11 cellular contexts compared by ENCODE assay signal in genomic region chr10:110706690-110707098, GRCh38.
DNase-seq lines count a peak whose midpoint lies in the region; ATAC-seq and TF ChIP-seq lines count a peak whose summit lies in the region.
"Had no signal": no experiment of that assay in that cellular context is flagged by ENCODE, and none has a peak within 500 bp of the region (broad histone marks: within the 10 kb centered on the region; RNA-seq: fewer than 3 reads in every experiment).

No MANE protein-coding gene starts in this region.

- no peak overlapping the region for H3K18ac ChIP-seq in mesenchymal stem cell (ENCODE audit: low read depth in 1 of 2, low read length in 2 of 2)

- no peak overlapping the region for H2BK120ac ChIP-seq in mesenchymal stem cell (ENCODE audit: low read depth, low read length)

- no peak overlapping the region for H2BK15ac ChIP-seq in mesenchymal stem cell (ENCODE audit: low read depth, poor library complexity, severe bottlenecking)

- POLR2A ChIA-PET in HEK293T (lab: Yijun Ruan, JAX) = no interaction called here

- WGBS in mesenchymal stem cell = 3% methylated on average over 4 of the region's 5 CpGs

- H3K27me3 ChIP-seq in mesenchymal stem cell (ENCODE audit: control insufficient read depth in 1 of 2, insufficient read depth in 1 of 2, low read length in 2 of 2) = peaks cover 0 to 21% of the 10 kb centered on the region in 2 experiments

- H3K4me3 ChIP-seq in mesenchymal stem cell (ENCODE audit: insufficient read depth in 1 of 2, low read depth in 1 of 2, low read length in 2 of 2) = peak overlapping the region in 1 of 2 experiments; percentile 12

- peak; percentile 93 for DNase-seq in AG08395 (ENCODE audit: low spot score)
- DNase-seq in HS-27A (ENCODE audit: low read depth) = peak; percentile 54
- peak; percentile 94 for DNase-seq in astrocyte of the hippocampus (ENCODE audit: low read depth, low spot score)
- DNase-seq in mesenchymal stem cell = peak; percentile 84
- DNase-seq in Kasumi-1 (lab: John Stamatoyannopoulos, UW) = no peak
- DNase-seq in HEK293T (ENCODE audit: extremely low spot score) = no peak
- DNase-seq: activated CD4-positive, CD25-positive, alpha-beta regulatory T cell treated with anti-CD3 and anti-CD28 coated beads, Interleukin-2, amount 50 U/mL, for 72 hours; CD4-positive, CD25-positive, alpha-beta regulatory T cell had no signal

- H3K79me1 ChIP-seq in mesenchymal stem cell (replicated peaks; ENCODE audit: low read length, poor library complexity, severe bottlenecking) = no peaks in the 10 kb centered on the region

- no peak overlapping the region for H3K23ac ChIP-seq in mesenchymal stem cell (ENCODE audit: low read length in 2 of 2)

- H3K14ac ChIP-seq in mesenchymal stem cell (ENCODE audit: low read length in 2 of 2) = no peak overlapping the region

- H2AFZ ChIP-seq in mesenchymal stem cell (ENCODE audit: low read depth, low read length) = no peak overlapping the region

- H3K27ac ChIP-seq in mesenchymal stem cell (ENCODE audit: low read length, poor library complexity, severe bottlenecking) = peak overlapping the region; percentile 88

- peak overlapping the region; percentile 56 for H3K9ac ChIP-seq in mesenchymal stem cell (ENCODE audit: low read length)

- ATAC-seq in HG03108 (IDR thresholded peaks at IDR 0.05; ENCODE audit: unreplicated experiment) (no peak), GM21423 (IDR thresholded peaks at IDR 0.05; ENCODE audit: unreplicated experiment) (no peak)
- ATAC-seq: activated naive CD4-positive, alpha-beta T cell treated with anti-CD3 and anti-CD28 coated beads, Interleukin-2, amount 50 U/mL, for 72 hours had no signal

- H2BK12ac ChIP-seq in mesenchymal stem cell (ENCODE audit: low read length in 2 of 2) = no peak overlapping the region

- H2BK5ac ChIP-seq in mesenchymal stem cell (ENCODE audit: low read depth, low read length, poor library complexity, severe bottlenecking) = no peak overlapping the region

- no peaks in the 10 kb centered on the region for H3K36me3 ChIP-seq in mesenchymal stem cell (ENCODE audit: control insufficient read depth in 1 of 2, insufficient read depth in 2 of 2, low read depth in 1 of 2, low read length in 2 of 2)

- H3K4me2 ChIP-seq in mesenchymal stem cell (ENCODE audit: low read length, poor library complexity, severe bottlenecking) = no peak overlapping the region

- no peak overlapping the region for H2AK5ac ChIP-seq in mesenchymal stem cell (ENCODE audit: low read length, severe bottlenecking)

- H4K91ac ChIP-seq in mesenchymal stem cell (ENCODE audit: low read length) = no peak overlapping the region

- CTCF ChIA-PET in HEK293T (lab: Yijun Ruan, JAX) = interaction anchor here (1.0 to 1.3 kb wide), 2 partner anchors 13 to 26 kb away, joined by 3 read pairs; no protein-coding TSS in a partner anchor

- no peaks in the 10 kb centered on the region for H3K9me3 ChIP-seq in mesenchymal stem cell (ENCODE audit: control insufficient read depth, low read length)

- no peak overlapping the region for H3K4ac ChIP-seq in mesenchymal stem cell (ENCODE audit: low read depth in 1 of 2, low read length in 2 of 2)

- H4K8ac ChIP-seq in mesenchymal stem cell (ENCODE audit: low read length) = no peak overlapping the region

- peaks cover 3% of the 10 kb centered on the region for H3K4me1 ChIP-seq in mesenchymal stem cell (ENCODE audit: control insufficient read depth, insufficient read depth, low read depth, low read length)

TF ChIP-seq in HEK293T, 16 proteins besides CTCF, POLR2A, EP300 and RAD21:
- TF ChIP-seq L3MBTL2 (conservative IDR thresholded peaks at IDR 0.05) = no peak
- TF ChIP-seq TARDBP (IDR thresholded peaks at IDR 0.05) = no peak
- no peak for TF ChIP-seq ARNT (IDR thresholded peaks at IDR 0.05)
- TF ChIP-seq NFRKB (IDR thresholded peaks at IDR 0.05) = no peak
- TF ChIP-seq HDGF (IDR thresholded peaks at IDR 0.05; ENCODE audit: borderline replicate concordance) = no peak
- TF ChIP-seq SUZ12 (IDR thresholded peaks at IDR 0.05) = no peak
- no peak for TF ChIP-seq LEF1 (IDR thresholded peaks at IDR 0.05; ENCODE audit: borderline replicate concordance)
- TF ChIP-seq CTBP1 (IDR thresholded peaks at IDR 0.05; ENCODE audit: borderline replicate concordance) = no peak
- TF ChIP-seq ZNF384 (IDR thresholded peaks at IDR 0.05) = no peak
- TF ChIP-seq FOXA1 (IDR thresholded peaks at IDR 0.05) = no peak
- TF ChIP-seq FOXK2 (IDR thresholded peaks at IDR 0.05) = no peak
- TF ChIP-seq PKNOX1 (IDR thresholded peaks at IDR 0.05) = no peak
- no peak for TF ChIP-seq ELF4 (IDR thresholded peaks at IDR 0.05)
- no peak for TF ChIP-seq BHLHE40 (IDR thresholded peaks at IDR 0.05; ENCODE audit: borderline replicate concordance)
- TF ChIP-seq FOXM1 (IDR thresholded peaks at IDR 0.05; ENCODE audit: borderline replicate concordance) = no peak
- TF ChIP-seq SP1 (IDR thresholded peaks at IDR 0.05) = no peak

Comparison
In these comparisons a context has a peak if more than half of its experiments do, and no peak if none do; other contexts are left out.
1. DNase-seq: peak in AG08395 (single experiment), HS-27A (single experiment), astrocyte of the hippocampus (single experiment) and mesenchymal stem cell (single experiment); none in Kasumi-1 (0 of 2) and HEK293T (single experiment).